ENCODE assay signal across 8 cellular contexts in the genomic region with DNA sequence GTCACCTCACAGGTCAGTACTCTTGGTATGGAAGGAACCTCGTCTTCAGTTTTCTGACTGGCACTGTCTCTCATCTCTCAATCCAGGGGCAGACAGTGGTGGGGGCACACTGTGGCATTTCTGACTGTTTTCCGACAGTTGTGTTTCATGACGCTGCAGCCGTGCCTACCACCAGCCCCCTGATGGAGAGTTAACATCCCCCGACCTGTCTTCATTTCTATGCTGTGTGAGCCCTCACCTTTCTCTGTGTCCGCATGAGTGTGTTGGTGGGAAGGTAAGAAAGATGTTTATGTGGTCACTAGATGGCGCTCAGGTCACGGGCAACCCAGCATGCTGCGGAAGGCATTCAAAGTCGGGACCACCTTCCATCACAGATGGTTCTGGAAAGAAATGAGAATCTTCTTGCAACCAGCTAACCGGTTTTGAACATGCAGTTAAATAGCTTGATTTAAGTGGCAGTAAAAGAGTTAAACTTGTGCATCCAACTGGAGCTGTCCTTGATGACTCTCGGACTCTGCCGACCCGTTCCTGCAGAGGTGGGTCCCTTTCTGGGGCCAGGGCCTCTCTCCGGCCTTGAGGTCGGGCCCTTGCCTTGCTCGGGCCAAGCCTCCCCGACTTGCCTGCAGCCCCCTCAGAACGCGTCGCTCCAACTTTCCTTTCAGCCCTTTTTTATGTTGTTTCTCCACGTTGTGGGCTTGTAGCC.
DNase-seq lines count a peak whose midpoint lies in the region; ATAC-seq and TF ChIP-seq lines count a peak whose summit lies in the region.

No MANE protein-coding gene starts in this region.

- TF ChIP-seq EP300 in esophagus muscularis mucosa (IDR thresholded peaks at IDR 0.05) = no peak

- peaks cover 25 to 31% (median 28%) of the 10 kb centered on the region in 3 donors for H3K27me3 Mint-ChIP-seq in naive B cell

- H3K36me3 ChIP-seq in esophagus muscularis mucosa (peaks cover 0 to 14% (median 2%) of the 10 kb centered on the region in 4 donors), testis (ENCODE audit: low read depth, missing control alignments) (no peaks in the 10 kb centered on the region)

- H3K27ac ChIP-seq in esophagus muscularis mucosa (replicated peaks in 1 of 4) (peak overlapping the region in 3 of 4 donors; percentile 26 to 55 (median 50)), testis (no peak overlapping the region)

- peak overlapping the region in 1 of 6 donors; percentile 63 for H3K27ac Mint-ChIP-seq in naive B cell

- intact Hi-C loops in esophagus muscularis mucosa (cut with DNase I) = loop anchor here (5.0 to 10.0 kb wide), 5 partner anchors 62 to 1039 kb away; no protein-coding TSS in a partner anchor
- intact Hi-C loops in testis (cut with DNase I; ENCODE audit: low total_unique reads) = loop anchor here (5.0 kb wide), 1 partner anchor 607 kb away; no protein-coding TSS in a partner anchor

- H3K4me1 ChIP-seq in esophagus muscularis mucosa (peaks cover 3 to 13% (median 10%) of the 10 kb centered on the region in 4 donors), testis (peaks cover 8% of the 10 kb centered on the region)

- H3K4me1 Mint-ChIP-seq in naive B cell = peaks cover 7 to 12% (median 12%) of the 10 kb centered on the region in 3 donors

- H3K4me3 Mint-ChIP-seq in naive B cell = peak overlapping the region in 5 of 8 donors; percentile 16 to 66 (median 51)

- peak; percentile 52 for ATAC-seq in HG03139 (IDR thresholded peaks at IDR 0.05; ENCODE audit: unreplicated experiment)
- ATAC-seq in naive B cell (ENCODE audit: low read depth in 2 of 2) = no peak
- ATAC-seq in HG02970 (IDR thresholded peaks at IDR 0.05; ENCODE audit: low FRiP score, unreplicated experiment) = no peak

- peaks cover 0 to 7% of the 10 kb centered on the region in 2 donors for H3K36me3 Mint-ChIP-seq in naive B cell

- 43% methylated on average over 22 of the region's 22 CpGs for WGBS in esophagus muscularis mucosa
- WGBS in testis, 2 donors = 31% methylated on average over 20 to 22 of the region's 22 CpGs

- no peaks in the 10 kb centered on the region for H3K27me3 ChIP-seq in esophagus muscularis mucosa
- H3K27me3 ChIP-seq in testis = no peaks in the 10 kb centered on the region

- TF ChIP-seq POLR2A in esophagus muscularis mucosa (IDR thresholded peaks at IDR 0.05; ENCODE audit: low read depth) (no peak), testis (IDR thresholded peaks at IDR 0.05) (no peak)

- TF ChIP-seq CTCF in esophagus muscularis mucosa (IDR thresholded peaks at IDR 0.05) (peak; percentile 55 to 67 (median 57)), testis (IDR thresholded peaks at IDR 0.05) (peak; percentile 35 to 67 (median 52))

- peak; percentile 21 for DNase-seq in GF-D8 (lab: John Stamatoyannopoulos, UW)
- peak; percentile 77 for DNase-seq in NCI-H82 (lab: John Stamatoyannopoulos, UW)
- peak; percentile 14 for DNase-seq in activated T-cell treated with anti-CD3 and anti-CD28 coated beads for 1 hour (ENCODE audit: low read depth)
- no peak for DNase-seq in esophagus muscularis mucosa (ENCODE audit: extremely low spot score)
- DNase-seq in naive B cell = no peak
- peak; percentile 69 for DNase-seq in testis

- H3K9me3 Mint-ChIP-seq in naive B cell = peaks cover 0 to 11% (median 6%) of the 10 kb centered on the region in 7 donors

- H3K9me3 ChIP-seq in esophagus muscularis mucosa (no peaks in the 10 kb centered on the region), testis (no peaks in the 10 kb centered on the region)

- H3K4me3 ChIP-seq in esophagus muscularis mucosa (peak overlapping the region in 2 of 4 donors; percentile 23 to 32), testis (no peak overlapping the region)

Comparison
In these comparisons a context has a peak if more than half of its experiments do, and no peak if none do; other contexts are left out.
1. DNase-seq: peak in GF-D8 (single experiment), NCI-H82 (single experiment), activated T-cell treated with anti-CD3 and anti-CD28 coated beads for 1 hour (single experiment) and testis (single experiment); none in esophagus muscularis mucosa (single experiment) and naive B cell (single experiment).
2. H3K27ac ChIP-seq: peak in esophagus muscularis mucosa (3 of 4); none in testis (0 of 2).